Comparison of ENCODE assay signal across 23 cellular contexts in genomic region chr7:11317766-11318165, GRCh38.
DNase-seq lines count a peak whose midpoint lies in the region; ATAC-seq and TF ChIP-seq lines count a peak whose summit lies in the region.
"Had no signal": no experiment of that assay in that cellular context is flagged by ENCODE, and none has a peak within 500 bp of the region (broad histone marks: within the 10 kb centered on the region; RNA-seq: fewer than 3 reads in every experiment).

No MANE protein-coding gene starts in this region.

- H3K4me3 Mint-ChIP-seq in activated CD8-positive, alpha-beta T cell treated with anti-CD3 and anti-CD28 coated beads for 36 hours, result no peak overlapping the region
- H3K4me3 Mint-ChIP-seq: activated CD4-positive, alpha-beta T cell treated with anti-CD3 and anti-CD28 coated beads, Interleukin-2, amount 10 ng/mL, durations not matched to agents 24 days and 14 days had no signal

- POLR2A ChIA-PET in activated CD8-positive, alpha-beta T cell treated with anti-CD3 and anti-CD28 coated beads for 36 hours (lab: Charles Lee), result no interaction called here

- no peak for TF ChIP-seq CTCF in brain microvascular endothelial cell (IDR thresholded peaks at IDR 0.05; ENCODE audit: low read depth, low read length, missing control alignments)
- TF ChIP-seq CTCF in activated CD8-positive, alpha-beta T cell treated with anti-CD3 and anti-CD28 coated beads for 36 hours (IDR thresholded peaks at IDR 0.05), result no peak

- no peak overlapping the region for H3K9ac ChIP-seq in Karpas-422 (ENCODE audit: low read length)

- DNase-seq in Karpas-422 (no peak), NCI-H1417 (lab: John Stamatoyannopoulos, UW) (no peak), brain microvascular endothelial cell (no peak)
- DNase-seq in activated CD4-positive, alpha-beta T cell treated with anti-CD3 and anti-CD28 coated beads, Interleukin-2, amount 50 U/mL, for 4 hours, result no peak
- no peak for DNase-seq in activated CD8-positive, alpha-beta T cell treated with anti-CD3 and anti-CD28 coated beads for 36 hours
- DNase-seq: activated CD4-positive, alpha-beta T cell treated with anti-CD3 and anti-CD28 coated beads, Interleukin-2, amount 10 ng/mL, durations not matched to agents 24 days and 14 days; activated CD8-positive, alpha-beta memory T cell treated with anti-CD3 and anti-CD28 coated beads, Interleukin-2, amount 50 U/mL, for 48 hours; activated naive CD4-positive, alpha-beta T cell; amygdala; caudate nucleus; DMS 273 treated with DMSO at 0.1 percent for 48 hours; GF-D8; GOT3; NCI-H1436 treated with DMSO at 0.1 percent for 48 hours; NCI-H82; PC-3; stimulated activated CD4-positive, alpha-beta T cell treated with anti-CD3 and anti-CD28 coated beads, Interleukin-15, amount 100 ng/mL, for 24 hours; T-helper 1 cell had no signal

- no peaks in the 10 kb centered on the region for H3K9me3 Mint-ChIP-seq in activated CD8-positive, alpha-beta T cell treated with anti-CD3 and anti-CD28 coated beads for 36 hours
- H3K9me3 Mint-ChIP-seq: activated CD4-positive, alpha-beta T cell treated with anti-CD3 and anti-CD28 coated beads, Interleukin-2, amount 10 ng/mL, durations not matched to agents 24 days and 14 days had no signal

- H3K27me3 Mint-ChIP-seq in activated CD8-positive, alpha-beta T cell treated with anti-CD3 and anti-CD28 coated beads for 36 hours, result no peaks in the 10 kb centered on the region
- H3K27me3 Mint-ChIP-seq: activated CD4-positive, alpha-beta T cell treated with anti-CD3 and anti-CD28 coated beads, Interleukin-2, amount 10 ng/mL, durations not matched to agents 24 days and 14 days had no signal

- no peaks in the 10 kb centered on the region for H3K79me2 ChIP-seq in Karpas-422 (ENCODE audit: low read length)

- H3K4me2 ChIP-seq in Karpas-422 (ENCODE audit: low read depth, low read length, poor library complexity, severe bottlenecking), result peak overlapping the region; percentile 78

- no peaks in the 10 kb centered on the region for H3K9me2 ChIP-seq in Karpas-422 (replicated peaks; ENCODE audit: insufficient read depth, low read length)

- H3K27me3 ChIP-seq in Karpas-422 (ENCODE audit: low read length) (no peaks in the 10 kb centered on the region), brain microvascular endothelial cell (replicated peaks) (no peaks in the 10 kb centered on the region)
- H3K27me3 ChIP-seq: right atrium auricular region had no signal

- peaks cover 76% of the 10 kb centered on the region for H3K4me1 ChIP-seq in Karpas-422 (ENCODE audit: low read length)
- H3K4me1 ChIP-seq: right atrium auricular region had no signal

- H3K27ac ChIP-seq in Karpas-422 (ENCODE audit: low read length), result peak overlapping the region; percentile 7; the same call in 1 of the 2 replicates
- H3K27ac ChIP-seq in brain microvascular endothelial cell, result no peak overlapping the region
- H3K27ac ChIP-seq: right atrium auricular region, thoracic aorta had no signal

- intact Hi-C loops in activated CD8-positive, alpha-beta T cell treated with anti-CD3 and anti-CD28 coated beads for 36 hours (cut with micrococcal nuclease), result no loop called here

- no peak overlapping the region for H3K4me3 ChIP-seq in Karpas-422 (ENCODE audit: low read length)
- no peak overlapping the region for H3K4me3 ChIP-seq in brain microvascular endothelial cell (ENCODE audit: low read depth, low read length)
- H3K4me3 ChIP-seq: right atrium auricular region, thoracic aorta had no signal

- in situ Hi-C loops in brain microvascular endothelial cell (cut with HindIII; ENCODE audit: low pct_ligation_motif_present, low sequenced_read_pairs), result no loop called here

- ATAC-seq in GM18858 (IDR thresholded peaks at IDR 0.05; ENCODE audit: unreplicated experiment) (peak; percentile 30), GM21447 (IDR thresholded peaks at IDR 0.05; ENCODE audit: unreplicated experiment) (peak; percentile 47), HG03025 (IDR thresholded peaks at IDR 0.05; ENCODE audit: low FRiP score, unreplicated experiment) (peak; percentile 61)
- no peak for ATAC-seq in activated CD8-positive, alpha-beta T cell treated with anti-CD3 and anti-CD28 coated beads for 36 hours
- ATAC-seq: PC-3 had no signal

- no peaks in the 10 kb centered on the region for H3K9me3 ChIP-seq in Karpas-422 (ENCODE audit: low read length)
- H3K9me3 ChIP-seq: right atrium auricular region, thoracic aorta had no signal

- H3K27ac Mint-ChIP-seq in activated CD8-positive, alpha-beta T cell treated with anti-CD3 and anti-CD28 coated beads for 36 hours, result no peak overlapping the region
- H3K27ac Mint-ChIP-seq: activated CD4-positive, alpha-beta T cell treated with anti-CD3 and anti-CD28 coated beads, Interleukin-2, amount 10 ng/mL, durations not matched to agents 24 days and 14 days had no signal

- CTCF ChIA-PET in activated CD8-positive, alpha-beta T cell treated with anti-CD3 and anti-CD28 coated beads for 36 hours (lab: Charles Lee), result interaction anchor here (1.2 kb wide), 2 partner anchors 12 to 26 kb away, joined by 3 to 6 read pairs; no protein-coding TSS in a partner anchor

- H3K4me1 Mint-ChIP-seq in activated CD8-positive, alpha-beta T cell treated with anti-CD3 and anti-CD28 coated beads for 36 hours (ENCODE audit: low read depth), result no peaks in the 10 kb centered on the region
- H3K4me1 Mint-ChIP-seq: activated CD4-positive, alpha-beta T cell treated with anti-CD3 and anti-CD28 coated beads, Interleukin-2, amount 10 ng/mL, durations not matched to agents 24 days and 14 days had no signal

- H3K36me3 Mint-ChIP-seq in activated CD8-positive, alpha-beta T cell treated with anti-CD3 and anti-CD28 coated beads for 36 hours (ENCODE audit: low read depth), result no peaks in the 10 kb centered on the region

- 0 out of 2 replicates have a peak overlapping the region, but pooled peaks have one; percentile 12 for H2AFZ ChIP-seq in Karpas-422 (ENCODE audit: low read length)

- H4K20me1 ChIP-seq in Karpas-422 (ENCODE audit: insufficient read depth, low read depth, low read length), result no peaks in the 10 kb centered on the region

- peaks cover 6% of the 10 kb centered on the region; the same call in 1 of the 2 replicates for H3K36me3 ChIP-seq in Karpas-422 (ENCODE audit: insufficient read depth, low read length)
- H3K36me3 ChIP-seq in brain microvascular endothelial cell (replicated peaks), result no peaks in the 10 kb centered on the region
- H3K36me3 ChIP-seq: right atrium auricular region, thoracic aorta had no signal
